Comparison of ENCODE assay signal across 8 cellular contexts in genomic region chr5:69166686-69167487, GRCh38. TPM values are rescaled to one million over a fixed set of nuclear protein-coding genes. Genes with fewer than 3 reads are reported as not detected.
A peak's percentile ranks its signal among the peaks of the same experiment; 100 is the strongest.
DNase-seq lines count a peak whose midpoint lies in the region; ATAC-seq and TF ChIP-seq lines count a peak whose summit lies in the region.

CCNB1 (plus strand) TSS chr5:69167150; CDS start chr5:69167263, 113 bp downstream.

- peak within 1 kb of the TSS; percentile 87 for H3K27ac Mint-ChIP-seq in T-helper 1 cell treated with Interleukin-12 subunit alpha and Interleukin-12 subunit beta and Interleukin-4 antibody, amounts not matched to agents 30 μg/mL and 1 μg/mL, for 36 hours
- peak within 1 kb of the TSS; percentile 98 for H3K27ac Mint-ChIP-seq in progenitor cell of endocrine pancreas

- DNase-seq in NCI-H1694 treated with DMSO at 0.1 percent for 48 hours (lab: John Stamatoyannopoulos, UW) (peak; percentile 89), amniotic stem cell (lab: John Stamatoyannopoulos, UW) (peak; percentile 87), left cardiac atrium (peak; percentile 98), progenitor cell of endocrine pancreas (ENCODE audit: low spot score, unreplicated experiment) (peak; percentile 96), ureter (ENCODE audit: low spot score) (peak; percentile 97)

- ATAC-seq in GM18499 (IDR thresholded peaks at IDR 0.05; ENCODE audit: insufficient read depth, unreplicated experiment) (peak; percentile 97), HG02938 (IDR thresholded peaks at IDR 0.05; ENCODE audit: unreplicated experiment) (peak; percentile 99), left cardiac atrium (peak; percentile 100)

- intact Hi-C loops in left cardiac atrium (cut with DNase I), result no loop called here

- no peaks in the 10 kb centered on the region for H3K9me3 Mint-ChIP-seq in T-helper 1 cell treated with Interleukin-12 subunit alpha and Interleukin-12 subunit beta and Interleukin-4 antibody, amounts not matched to agents 30 μg/mL and 1 μg/mL, for 36 hours
- H3K9me3 Mint-ChIP-seq in progenitor cell of endocrine pancreas (ENCODE audit: low read depth), result peaks cover 8% of the 10 kb centered on the region

- no peak for TF ChIP-seq CTCF in progenitor cell of endocrine pancreas (IDR thresholded peaks at IDR 0.05; ENCODE audit: unreplicated experiment)

- H3K4me1 Mint-ChIP-seq in T-helper 1 cell treated with Interleukin-12 subunit alpha and Interleukin-12 subunit beta and Interleukin-4 antibody, amounts not matched to agents 30 μg/mL and 1 μg/mL, for 36 hours (ENCODE audit: low read depth), result peaks cover 40% of the 10 kb centered on the region
- peaks cover 17% of the 10 kb centered on the region for H3K4me1 Mint-ChIP-seq in progenitor cell of endocrine pancreas (ENCODE audit: low read depth)

- no peaks in the 10 kb centered on the region for H3K27me3 Mint-ChIP-seq in T-helper 1 cell treated with Interleukin-12 subunit alpha and Interleukin-12 subunit beta and Interleukin-4 antibody, amounts not matched to agents 30 μg/mL and 1 μg/mL, for 36 hours (ENCODE audit: low read depth)
- H3K27me3 Mint-ChIP-seq in progenitor cell of endocrine pancreas, result no peaks in the 10 kb centered on the region

- peaks cover 23% of the 10 kb centered on the region for H3K36me3 Mint-ChIP-seq in T-helper 1 cell treated with Interleukin-12 subunit alpha and Interleukin-12 subunit beta and Interleukin-4 antibody, amounts not matched to agents 30 μg/mL and 1 μg/mL, for 36 hours (ENCODE audit: low read depth)
- H3K36me3 Mint-ChIP-seq in progenitor cell of endocrine pancreas (ENCODE audit: insufficient read depth), result peaks cover 18% of the 10 kb centered on the region

- peak within 1 kb of the TSS; percentile 93 for H3K4me3 Mint-ChIP-seq in T-helper 1 cell treated with Interleukin-12 subunit alpha and Interleukin-12 subunit beta and Interleukin-4 antibody, amounts not matched to agents 30 μg/mL and 1 μg/mL, for 36 hours
- H3K4me3 Mint-ChIP-seq in progenitor cell of endocrine pancreas (ENCODE audit: low read depth), result peak within 1 kb of the TSS; percentile 97

RNA-seq across cellular contexts. Expression of gene CCNB1, which starts in this region (rescaled TPM):
- total RNA-seq in left cardiac atrium (1 to 10 TPM; 1.9 to 3.0 TPM), progenitor cell of endocrine pancreas (104 and 105 TPM in 2 replicates), ureter (5.3 TPM)

Comparison
In these comparisons a context has a peak if more than half of its experiments do, and no peak if none do; other contexts are left out.
1. Peak in every context shown above with its lines: DNase-seq and ATAC-seq.
2. RNA of gene CCNB1 (total RNA-seq): 104 to 105 TPM in progenitor cell of endocrine pancreas; 5.3 TPM in ureter (single experiment) and 1.9 to 3.0 TPM in left cardiac atrium; every median in the first group is over 10 times any median in the second.